In the genomic region with DNA sequence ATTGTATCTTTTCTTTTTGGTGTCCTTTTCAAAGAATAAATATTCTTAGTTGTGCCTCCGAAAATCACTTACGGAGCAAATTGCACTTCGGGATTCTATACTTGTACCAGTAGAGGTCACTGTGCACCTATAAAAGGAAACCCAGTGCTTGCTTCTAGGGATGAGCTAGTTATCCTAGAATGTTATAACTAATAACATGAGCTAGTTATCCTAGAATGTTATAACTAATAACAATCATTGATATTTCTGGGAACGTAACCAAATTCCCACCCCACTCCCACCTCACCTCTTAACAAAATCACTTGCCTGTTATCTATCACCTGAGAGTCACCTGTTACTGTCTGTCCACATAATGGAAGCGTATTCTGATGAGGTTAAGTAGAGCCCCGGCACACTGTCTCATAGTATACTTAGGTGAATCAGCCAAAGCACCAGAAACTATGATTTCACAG, we compare ENCODE assay signal across 8 cellular contexts.
DNase-seq lines count a peak whose midpoint lies in the region; ATAC-seq, FAIRE-seq and TF ChIP-seq lines count a peak whose summit lies in the region.

No MANE protein-coding gene starts in this region.

- POLR2A ChIA-PET in A549 (lab: Yijun Ruan, JAX) (no interaction called here), K562 (lab: Yijun Ruan, JAX) (no interaction called here)

- CTCF ChIA-PET in A549 (lab: Yijun Ruan, JAX) = interaction anchor here (0.6 to 1.6 kb wide), 21 partner anchors 9 to 399 kb away, joined by 3 to 8 read pairs (median 3); no protein-coding TSS in a partner anchor
- CTCF ChIA-PET in K562 (lab: Yijun Ruan, JAX; ENCODE audit: low intra/inter-chr PET ratio) = interaction anchor here (0.9 to 1.7 kb wide), 4 partner anchors 193 to 661 kb away, joined by 4 to 8 read pairs (median 6); no protein-coding TSS in a partner anchor

- H3K4me2 ChIP-seq in A549 = no peak overlapping the region
- no peak overlapping the region for H3K4me2 ChIP-seq in K562 (ENCODE audit: insufficient read depth, low read length)

- peaks cover 2% of the 10 kb centered on the region for H3K36me3 Mint-ChIP-seq in T-helper 2 cell treated with Interferon-gamma antibody and Interleukin-4, amounts not matched to agents 5 μg/mL and 100 μg/mL, for 36 hours (ENCODE audit: low read depth)

- intact Hi-C loops in K562 (cut with micrococcal nuclease) (loop anchor here (1.0 to 5.0 kb wide), 3 partner anchors 59 to 306 kb away; no protein-coding TSS in a partner anchor), aorta (cut with DNase I) (loop anchor here (2.0 to 10.0 kb wide), 3 partner anchors 309 to 377 kb away; no protein-coding TSS in a partner anchor)

- TF ChIP-seq RAD21 in A549 (conservative IDR thresholded peaks at IDR 0.05 in 1 of 2, IDR thresholded peaks at IDR 0.05 in 1 of 2) = peak; percentile 70 to 76
- peak; percentile 75 to 77 for TF ChIP-seq RAD21 in K562 (CRISPR knock-in tag; conservative IDR thresholded peaks at IDR 0.05 in 1 of 2, IDR thresholded peaks at IDR 0.05 in 1 of 2)

- no peak overlapping the region for H2AFZ ChIP-seq in K562 (ENCODE audit: low read depth, low read length)

- 0 out of 2 replicates have a peak, but pooled peaks cover 4% of the 10 kb centered on the region for H4K20me1 ChIP-seq in K562 (replicated peaks; ENCODE audit: control insufficient read depth, insufficient read depth, low read length)

- no peak for TF ChIP-seq POLR2A in A549 (IDR thresholded peaks at IDR 0.05; ENCODE audit: low read length)
- no peak for TF ChIP-seq POLR2A in K562 (conservative IDR thresholded peaks at IDR 0.05)

- H3K9me3 ChIP-seq in A549 (no peaks in the 10 kb centered on the region), K562 (replicated peaks; ENCODE audit: control insufficient read depth, insufficient read depth, low read depth, low read length) (no peaks in the 10 kb centered on the region), aorta (ENCODE audit: control insufficient read depth, low read length) (no peaks in the 10 kb centered on the region)

- H3K36me3 ChIP-seq in K562 (ENCODE audit: control insufficient read depth, insufficient read depth, low read length) (peaks cover 5% of the 10 kb centered on the region; the same call in 1 of the 3 replicates), aorta (ENCODE audit: control insufficient read depth in 1 of 2, insufficient read depth in 2 of 2, low read length in 1 of 2) (no peaks in the 10 kb centered on the region)

- no peak for TF ChIP-seq EP300 in A549 (IDR thresholded peaks at IDR 0.05)
- no peak for TF ChIP-seq EP300 in K562 (IDR thresholded peaks at IDR 0.05; ENCODE audit: low read length)

- 27% methylated on average over 6 of the region's 6 CpGs for WGBS in A549 (ENCODE audit: missing lambda C conversion rate)
- 58% methylated on average over 6 of the region's 6 CpGs for WGBS in K562 (ENCODE audit: insufficient coverage, low coverage, missing lambda C conversion rate)
- 30 to 35% methylated on average over 6 of the region's 6 CpGs for WGBS in aorta, 2 donors

- no peaks in the 10 kb centered on the region for H3K27me3 Mint-ChIP-seq in T-helper 2 cell treated with Interferon-gamma antibody and Interleukin-4, amounts not matched to agents 5 μg/mL and 100 μg/mL, for 36 hours (ENCODE audit: low read depth)

- TF ChIP-seq CTCF in A549 (IDR thresholded peaks at IDR 0.05) = peak; percentile 74
- peak; percentile 63 to 82 (median 75) for TF ChIP-seq CTCF in K562 (IDR thresholded peaks at IDR 0.05 in 2 of 3, conservative IDR thresholded peaks at IDR 0.05 in 1 of 3; ENCODE audit: insufficient read depth in 2 of 3, low read depth in 1 of 3, low read length in 3 of 3)

- no peak overlapping the region for H3K27ac Mint-ChIP-seq in T-helper 2 cell treated with Interferon-gamma antibody and Interleukin-4, amounts not matched to agents 5 μg/mL and 100 μg/mL, for 36 hours

- H3K4me1 ChIP-seq in A549 = peaks cover 10% of the 10 kb centered on the region
- H3K4me1 ChIP-seq in K562 (replicated peaks in 1 of 2; ENCODE audit: control insufficient read depth in 2 of 2, insufficient read depth in 2 of 2, low read length in 2 of 2) = no peaks in the 10 kb centered on the region; a peak in 1 of 5 replicates
- peaks cover 0 to 3% of the 10 kb centered on the region in 2 donors for H3K4me1 ChIP-seq in aorta (ENCODE audit: control insufficient read depth in 1 of 2, insufficient read depth in 2 of 2, low read length in 2 of 2)

- no peaks in the 10 kb centered on the region for H3K9me1 ChIP-seq in K562 (ENCODE audit: control insufficient read depth, insufficient read depth, low read length)

- in situ Hi-C loops in K562 (cut with MboI) = no loop called here

- DNase-seq in A549 (ENCODE audit: low read depth in 1 of 2, low spot score in 1 of 2) (peak; percentile 35 to 45), GM04504 (ENCODE audit: low read depth) (peak; percentile 42), NCI-H2107 (lab: John Stamatoyannopoulos, UW) (peak; percentile 38), K562 (ENCODE audit: extremely low read depth in 1 of 4, low spot score in 3 of 4) (peak; percentile 42 to 63 (median 50)), kidney tubule cell (ENCODE audit: low spot score) (peak; percentile 66), aorta (no peak)
- no peak for DNase-seq in T-helper 2 cell treated with Interferon-gamma antibody and Interleukin-4, amounts not matched to agents 5 μg/mL and 100 μg/mL, for 36 hours (ENCODE audit: low spot score)

- H3K9ac ChIP-seq in K562 (ENCODE audit: insufficient read depth in 1 of 2, low read depth in 2 of 2, low read length in 2 of 2) = no peak overlapping the region

- H3K27ac ChIP-seq in A549 = no peak overlapping the region
- H3K27ac ChIP-seq in K562 (ENCODE audit: extremely low read depth, low read depth, low read length) = no peak overlapping the region
- no peak overlapping the region for H3K27ac ChIP-seq in aorta (ENCODE audit: low read depth in 1 of 2, low read length in 2 of 2)

- no TSS peak for BruUV-seq in K562 (replicated peaks; lab: Mats Ljungman, UMichigan)

- ATAC-seq in A549 (peak in 1 of 2 experiments; percentile 72; a peak in 3 of 6 replicates), K562 (peak; percentile 84), aorta (ENCODE audit: low FRiP score) (peak; percentile 54), HG02571 (IDR thresholded peaks at IDR 0.05; ENCODE audit: unreplicated experiment) (no peak)

- no peaks in the 10 kb centered on the region for H3K9me3 Mint-ChIP-seq in T-helper 2 cell treated with Interferon-gamma antibody and Interleukin-4, amounts not matched to agents 5 μg/mL and 100 μg/mL, for 36 hours

- H3K27me3 ChIP-seq in K562 (ENCODE audit: control insufficient read depth in 2 of 2, insufficient read depth in 2 of 2, low read length in 2 of 2) (no peaks in the 10 kb centered on the region), aorta (ENCODE audit: control insufficient read depth in 1 of 2, insufficient read depth in 2 of 2, low read length in 1 of 2) (no peaks in the 10 kb centered on the region)

- FAIRE-seq in A549 (lab: Jason Lieb, UNC) (peak; percentile 86), K562 (lab: Jason Lieb, UNC) (peak; percentile 87)

- no peak overlapping the region for H3K4me3 Mint-ChIP-seq in T-helper 2 cell treated with Interferon-gamma antibody and Interleukin-4, amounts not matched to agents 5 μg/mL and 100 μg/mL, for 36 hours

- peaks cover 3% of the 10 kb centered on the region; the same call in 1 of the 3 replicates for H3K79me2 ChIP-seq in K562 (ENCODE audit: control insufficient read depth, insufficient read depth, low read length)

- peaks cover 3% of the 10 kb centered on the region for H3K4me1 Mint-ChIP-seq in T-helper 2 cell treated with Interferon-gamma antibody and Interleukin-4, amounts not matched to agents 5 μg/mL and 100 μg/mL, for 36 hours (ENCODE audit: low read depth)

- no peak overlapping the region for H3K4me3 ChIP-seq in A549
- H3K4me3 ChIP-seq in K562 = no peak overlapping the region
- H3K4me3 ChIP-seq in aorta (ENCODE audit: low read length in 2 of 2) = no peak overlapping the region

TF ChIP-seq in A549, 52 proteins besides CTCF, POLR2A, EP300 and RAD21:
- TF ChIP-seq SMC3 (IDR thresholded peaks at IDR 0.05) = peak; percentile 43; the same call in 2 of the 3 replicates
- TF ChIP-seq MAFK (IDR thresholded peaks at IDR 0.05; ENCODE audit: partially characterized antibody) = no peak
- TF ChIP-seq RFX5 (IDR thresholded peaks at IDR 0.05) = no peak
- no peak for TF ChIP-seq CHD4 (IDR thresholded peaks at IDR 0.05; ENCODE audit: borderline replicate concordance)
TF ChIP-seq in A549: peak in this region for 1.

TF ChIP-seq in K562, 482 proteins besides CTCF, POLR2A, EP300 and RAD21 (continues in another document):
- TF ChIP-seq, protein P1, sequence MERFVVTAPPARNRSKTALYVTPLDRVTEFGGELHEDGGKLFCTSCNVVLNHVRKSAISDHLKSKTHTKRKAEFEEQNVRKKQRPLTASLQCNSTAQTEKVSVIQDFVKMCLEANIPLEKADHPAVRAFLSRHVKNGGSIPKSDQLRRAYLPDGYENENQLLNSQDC (CRISPR knock-in tag; IDR thresholded peaks at IDR 0.05) = no peak
- TF ChIP-seq, protein P2, sequence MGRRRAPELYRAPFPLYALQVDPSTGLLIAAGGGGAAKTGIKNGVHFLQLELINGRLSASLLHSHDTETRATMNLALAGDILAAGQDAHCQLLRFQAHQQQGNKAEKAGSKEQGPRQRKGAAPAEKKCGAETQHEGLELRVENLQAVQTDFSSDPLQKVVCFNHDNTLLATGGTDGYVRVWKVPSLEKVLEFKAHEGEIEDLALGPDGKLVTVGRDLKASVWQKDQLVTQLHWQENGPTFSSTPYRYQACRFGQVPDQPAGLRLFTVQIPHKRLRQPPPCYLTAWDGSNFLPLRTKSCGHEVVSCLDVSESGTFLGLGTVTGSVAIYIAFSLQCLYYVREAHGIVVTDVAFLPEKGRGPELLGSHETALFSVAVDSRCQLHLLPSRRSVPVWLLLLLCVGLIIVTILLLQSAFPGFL (CRISPR knock-in tag; IDR thresholded peaks at IDR 0.05) = no peak
- TF ChIP-seq, protein P3, sequence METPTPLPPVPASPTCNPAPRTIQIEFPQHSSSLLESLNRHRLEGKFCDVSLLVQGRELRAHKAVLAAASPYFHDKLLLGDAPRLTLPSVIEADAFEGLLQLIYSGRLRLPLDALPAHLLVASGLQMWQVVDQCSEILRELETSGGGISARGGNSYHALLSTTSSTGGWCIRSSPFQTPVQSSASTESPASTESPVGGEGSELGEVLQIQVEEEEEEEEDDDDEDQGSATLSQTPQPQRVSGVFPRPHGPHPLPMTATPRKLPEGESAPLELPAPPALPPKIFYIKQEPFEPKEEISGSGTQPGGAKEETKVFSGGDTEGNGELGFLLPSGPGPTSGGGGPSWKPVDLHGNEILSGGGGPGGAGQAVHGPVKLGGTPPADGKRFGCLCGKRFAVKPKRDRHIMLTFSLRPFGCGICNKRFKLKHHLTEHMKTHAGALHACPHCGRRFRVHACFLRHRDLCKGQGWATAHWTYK (CRISPR knock-in tag; IDR thresholded peaks at IDR 0.05) = no peak
- TF ChIP-seq L3MBTL2 (IDR thresholded peaks at IDR 0.05) (no peak), CAMTA2 (CRISPR knock-in tag; conservative IDR thresholded peaks at IDR 0.05) (no peak), ZNF785 (CRISPR knock-in tag; IDR thresholded peaks at IDR 0.05) (no peak)

Comparison
In these comparisons a context has a peak if more than half of its experiments do, and no peak if none do; other contexts are left out.
1. DNase-seq: peak in A549 (2 of 2), GM04504 (single experiment), NCI-H2107 (single experiment), K562 (4 of 4) and kidney tubule cell (single experiment); none in aorta (0 of 2) and T-helper 2 cell treated with Interferon-gamma antibody and Interleukin-4, amounts not matched to agents 5 μg/mL and 100 μg/mL, for 36 hours (single experiment).
2. Of the 35 proteins assayed by ChIP-seq in both K562 and A549: peak only in K562: none; only in A549: SMC3; in both: CTCF and RAD21; in neither: 32.